Comparison of ENCODE assay signal across 10 cellular contexts in genomic region chr13:77898097-77898496, GRCh38. TPM values are rescaled to one million over a fixed set of nuclear protein-coding genes. Genes with fewer than 3 reads are reported as not detected.
DNase-seq lines count a peak whose midpoint lies in the region; ATAC-seq, FAIRE-seq and TF ChIP-seq lines count a peak whose summit lies in the region.
"Had no signal": no experiment of that assay in that cellular context is flagged by ENCODE, and none has a peak within 500 bp of the region (broad histone marks: within the 10 kb centered on the region; RNA-seq: fewer than 3 reads in every experiment).

No MANE protein-coding gene starts in this region.

- no TSS peak for BruUV-seq in PC-3 (replicated peaks; lab: Mats Ljungman, UMichigan)

- TF ChIP-seq CTCF in PC-3 (conservative IDR thresholded peaks at IDR 0.05; ENCODE audit: low read depth, low read length) (no peak), D721Med (IDR thresholded peaks at IDR 0.05; ENCODE audit: insufficient read depth, missing control alignments) (no peak)

- H3K4me3 Mint-ChIP-seq in activated CD4-positive, alpha-beta memory T cell treated with anti-CD3 and anti-CD28 coated beads for 36 hours, result no peak overlapping the region
- H3K4me3 Mint-ChIP-seq in naive thymus-derived CD4-positive, alpha-beta T cell, result no peak overlapping the region

- H3K9ac ChIP-seq in PC-3 (ENCODE audit: low read length), result peak overlapping the region; percentile 14; the same call in 1 of the 2 replicates

- H3K4me1 Mint-ChIP-seq in activated CD4-positive, alpha-beta memory T cell treated with anti-CD3 and anti-CD28 coated beads for 36 hours (ENCODE audit: low read depth), result no peaks in the 10 kb centered on the region
- H3K4me1 Mint-ChIP-seq in naive thymus-derived CD4-positive, alpha-beta T cell, result peaks cover 0 to 1% (median 0%) of the 10 kb centered on the region in 7 donors

- DNase-seq in PC-3 (peak; percentile 33), pulmonary artery endothelial cell (ENCODE audit: low read depth, low spot score) (peak; percentile 60), pons (ENCODE audit: low spot score) (no peak), D721Med (ENCODE audit: insufficient read length, low spot score) (no peak)
- no peak for DNase-seq in activated CD4-positive, alpha-beta memory T cell treated with anti-CD3 and anti-CD28 coated beads for 36 hours
- no peak for DNase-seq in naive thymus-derived CD4-positive, alpha-beta T cell
- DNase-seq: NCI-H2227 treated with DMSO at 0.1 percent for 48 hours; stimulated activated CD4-positive, alpha-beta T cell treated with anti-CD3 and anti-CD28 coated beads, Interleukin-1b, Interleukin-23, amount 100 ng/mL, for 48 hours had no signal

- intact Hi-C loops in PC-3 (cut with micrococcal nuclease), result loop anchor here (10.0 kb wide), 1 partner anchor 147 kb away; no protein-coding TSS in a partner anchor
- intact Hi-C loops in activated CD4-positive, alpha-beta memory T cell treated with anti-CD3 and anti-CD28 coated beads for 36 hours (cut with micrococcal nuclease), result no loop called here
- intact Hi-C loops in naive thymus-derived CD4-positive, alpha-beta T cell (cut with micrococcal nuclease), result no loop called here

- H3K4me3 ChIP-seq in PC-3 (ENCODE audit: low read length), result no peak overlapping the region
- H3K4me3 ChIP-seq in naive thymus-derived CD4-positive, alpha-beta T cell (ENCODE audit: low read length), result no peak overlapping the region

- H3K27ac Mint-ChIP-seq in activated CD4-positive, alpha-beta memory T cell treated with anti-CD3 and anti-CD28 coated beads for 36 hours, result no peak overlapping the region
- no peak overlapping the region for H3K27ac Mint-ChIP-seq in naive thymus-derived CD4-positive, alpha-beta T cell

- POLR2A ChIA-PET in PC-3 (lab: Charles Lee; ENCODE audit: unreplicated experiment), result no interaction called here
- POLR2A ChIA-PET in activated CD4-positive, alpha-beta memory T cell treated with anti-CD3 and anti-CD28 coated beads for 36 hours (lab: Charles Lee), result no interaction called here
- POLR2A ChIA-PET in naive thymus-derived CD4-positive, alpha-beta T cell (lab: Charles Lee), result no interaction called here

- peak; percentile 97 for ATAC-seq in GM19025 (IDR thresholded peaks at IDR 0.05; ENCODE audit: low read depth, unreplicated experiment)
- ATAC-seq in HG02798 (IDR thresholded peaks at IDR 0.05; ENCODE audit: poor library complexity, unreplicated experiment), result peak; percentile 89
- peak; percentile 71 for ATAC-seq in PC-3
- no peak for ATAC-seq in naive thymus-derived CD4-positive, alpha-beta T cell

- H3K27ac ChIP-seq in PC-3 (ENCODE audit: low read length), result peak overlapping the region; percentile 79
- no peak overlapping the region for H3K27ac ChIP-seq in naive thymus-derived CD4-positive, alpha-beta T cell (ENCODE audit: low read depth, low read length)

- no peaks in the 10 kb centered on the region for H3F3A ChIP-seq in PC-3 (ENCODE audit: low read length, unreplicated experiment)

- H3K27me3 Mint-ChIP-seq in activated CD4-positive, alpha-beta memory T cell treated with anti-CD3 and anti-CD28 coated beads for 36 hours, result peaks cover 7% of the 10 kb centered on the region
- peaks cover 5 to 20% (median 14%) of the 10 kb centered on the region in 5 donors for H3K27me3 Mint-ChIP-seq in naive thymus-derived CD4-positive, alpha-beta T cell

- no peaks in the 10 kb centered on the region for H3K36me3 Mint-ChIP-seq in activated CD4-positive, alpha-beta memory T cell treated with anti-CD3 and anti-CD28 coated beads for 36 hours
- peaks cover 0 to 4% (median 0%) of the 10 kb centered on the region in 5 donors for H3K36me3 Mint-ChIP-seq in naive thymus-derived CD4-positive, alpha-beta T cell

- no peak overlapping the region for H2AFZ ChIP-seq in PC-3 (ENCODE audit: low read length)

- H3K4me2 ChIP-seq in PC-3 (ENCODE audit: low read length), result peak overlapping the region; percentile 44; the same call in 1 of the 2 replicates

- H3K27me3 ChIP-seq in PC-3 (ENCODE audit: low read length), result no peaks in the 10 kb centered on the region
- H3K27me3 ChIP-seq in naive thymus-derived CD4-positive, alpha-beta T cell (ENCODE audit: control insufficient read depth in 2 of 2, insufficient read depth in 2 of 2, low read length in 2 of 2), result no peaks in the 10 kb centered on the region

- H3K4me1 ChIP-seq in PC-3 (ENCODE audit: insufficient read depth, low read length), result peaks cover 14% of the 10 kb centered on the region; the same call in 1 of the 2 replicates
- no peaks in the 10 kb centered on the region for H3K4me1 ChIP-seq in naive thymus-derived CD4-positive, alpha-beta T cell (ENCODE audit: control insufficient read depth in 2 of 2, insufficient read depth in 2 of 2, low read length in 2 of 2)

- H3K9me3 ChIP-seq in PC-3 (ENCODE audit: low read length), result no peaks in the 10 kb centered on the region
- H3K9me3 ChIP-seq in naive thymus-derived CD4-positive, alpha-beta T cell (ENCODE audit: control insufficient read depth in 2 of 3, low read length in 3 of 3), result no peaks in the 10 kb centered on the region

- H3K79me2 ChIP-seq in PC-3 (ENCODE audit: low read length), result no peaks in the 10 kb centered on the region

- H4K20me1 ChIP-seq in PC-3 (ENCODE audit: low read length), result no peaks in the 10 kb centered on the region

- CTCF ChIA-PET in PC-3 (lab: Charles Lee), result no interaction called here
- CTCF ChIA-PET in activated CD4-positive, alpha-beta memory T cell treated with anti-CD3 and anti-CD28 coated beads for 36 hours (lab: Charles Lee), result interaction anchor here (0.6 kb wide), 1 partner anchor 97 kb away, joined by 3 read pairs; no protein-coding TSS in a partner anchor
- CTCF ChIA-PET in naive thymus-derived CD4-positive, alpha-beta T cell (lab: Charles Lee), result no interaction called here

- H3K9me3 Mint-ChIP-seq in activated CD4-positive, alpha-beta memory T cell treated with anti-CD3 and anti-CD28 coated beads for 36 hours, result peaks cover 8% of the 10 kb centered on the region
- H3K9me3 Mint-ChIP-seq in naive thymus-derived CD4-positive, alpha-beta T cell, result peaks cover 0 to 9% (median 5%) of the 10 kb centered on the region in 11 donors

- H3K36me3 ChIP-seq in PC-3 (ENCODE audit: low read depth, low read length), result no peaks in the 10 kb centered on the region
- H3K36me3 ChIP-seq in naive thymus-derived CD4-positive, alpha-beta T cell (ENCODE audit: control insufficient read depth in 2 of 3, insufficient read depth in 3 of 3, low read length in 3 of 3), result no peaks in the 10 kb centered on the region

- FAIRE-seq in D721Med (lab: Jason Lieb, UNC), result no peak

- H3K9me2 ChIP-seq in PC-3 (replicated peaks; ENCODE audit: low read length), result no peaks in the 10 kb centered on the region

RNA-seq across cellular contexts. Expression of gene EDNRB, which starts 20.5 kb away (rescaled TPM):
- total RNA-seq in PC-3 (2014; rRNA removed) (not detected in 2 replicates), pulmonary artery endothelial cell (2.1 and 4.0 TPM in 2 replicates)
- total RNA-seq in activated CD4-positive, alpha-beta memory T cell treated with anti-CD3 and anti-CD28 coated beads for 36 hours, result not detected
- under 1 TPM in 1 of 5 experiments, not detected in 4; 0.32 TPM for total RNA-seq in naive thymus-derived CD4-positive, alpha-beta T cell
- not detected for polyA plus RNA-seq in naive thymus-derived CD4-positive, alpha-beta T cell

Comparison
In these comparisons a context has a peak if more than half of its experiments do, and no peak if none do; other contexts are left out.
1. DNase-seq: peak in PC-3 (single experiment) and pulmonary artery endothelial cell (single experiment); none in activated CD4-positive, alpha-beta memory T cell treated with anti-CD3 and anti-CD28 coated beads for 36 hours (single experiment), naive thymus-derived CD4-positive, alpha-beta T cell (0 of 9), pons (single experiment) and D721Med (single experiment).